ENCODE assay signal across 17 cellular contexts in genomic region chr4:108890491-108890890, GRCh38.
"Had no signal": no experiment of that assay in that cellular context is flagged by ENCODE, and none has a peak within 500 bp of the region (broad histone marks: within the 10 kb centered on the region; RNA-seq: fewer than 3 reads in every experiment).

No MANE protein-coding gene starts in this region.

- H3K27ac Mint-ChIP-seq: activated CD8-positive, alpha-beta T cell treated with anti-CD3 and anti-CD28 coated beads for 36 hours; activated naive CD4-positive, alpha-beta T cell treated with anti-CD3 and anti-CD28 coated beads, Interleukin-2, amount 50 U/mL, for 72 hours; natural killer cell; stimulated activated naive CD8-positive, alpha-beta T cell treated with anti-CD3 and anti-CD28 coated beads, Interleukin-15, amount 100 ng/mL, for 72 hours; T-helper 17 cell had no signal

- H3K36me3 Mint-ChIP-seq: activated naive CD4-positive, alpha-beta T cell treated with anti-CD3 and anti-CD28 coated beads, Interleukin-2, amount 50 U/mL, for 72 hours; natural killer cell had no signal

- ATAC-seq: activated CD8-positive, alpha-beta T cell treated with anti-CD3 and anti-CD28 coated beads for 36 hours; activated naive CD4-positive, alpha-beta T cell treated with anti-CD3 and anti-CD28 coated beads, Interleukin-2, amount 50 U/mL, for 72 hours; activated T-cell treated with anti-CD3 and anti-CD28 coated beads, Interleukin-2, amount 50 U/mL, for 4 hours; body of pancreas; left cardiac atrium; mucosa of descending colon; natural killer cell; sciatic nerve; stimulated activated naive CD8-positive, alpha-beta T cell treated with anti-CD3 and anti-CD28 coated beads, Interleukin-15, amount 100 ng/mL, for 72 hours; T-helper 17 cell; upper lobe of right lung had no signal

- H3K36me3 ChIP-seq: upper lobe of right lung had no signal

- H3K9me3 Mint-ChIP-seq: activated CD8-positive, alpha-beta T cell treated with anti-CD3 and anti-CD28 coated beads for 36 hours; activated naive CD4-positive, alpha-beta T cell treated with anti-CD3 and anti-CD28 coated beads, Interleukin-2, amount 50 U/mL, for 72 hours; activated T-cell treated with anti-CD3 and anti-CD28 coated beads, Interleukin-2, amount 50 U/mL, for 4 hours; natural killer cell; stimulated activated naive CD8-positive, alpha-beta T cell treated with anti-CD3 and anti-CD28 coated beads, Interleukin-15, amount 100 ng/mL, for 72 hours had no signal

- H3K27me3 Mint-ChIP-seq: activated CD8-positive, alpha-beta T cell treated with anti-CD3 and anti-CD28 coated beads for 36 hours; stimulated activated naive CD8-positive, alpha-beta T cell treated with anti-CD3 and anti-CD28 coated beads, Interleukin-15, amount 100 ng/mL, for 72 hours had no signal

- H3K4me1 Mint-ChIP-seq: natural killer cell; stimulated activated naive CD8-positive, alpha-beta T cell treated with anti-CD3 and anti-CD28 coated beads, Interleukin-15, amount 100 ng/mL, for 72 hours; T-helper 17 cell had no signal

- H3K4me1 ChIP-seq: body of pancreas, upper lobe of right lung had no signal

- H3K27ac ChIP-seq: body of pancreas, epithelial cell of prostate, upper lobe of right lung had no signal

- H3K4me3 ChIP-seq: body of pancreas, mucosa of descending colon, upper lobe of right lung had no signal

- DNase-seq: activated CD4-positive, alpha-beta T cell treated with anti-CD3 and anti-CD28 coated beads for 48 hours; activated CD8-positive, alpha-beta T cell treated with anti-CD3 and anti-CD28 coated beads for 36 hours; activated effector memory CD4-positive, alpha-beta T cell treated with anti-CD3 and anti-CD28 coated beads, Interleukin-2, amount 50 U/mL, for 16 hours; activated T-cell treated with anti-CD3 and anti-CD28 coated beads, Interleukin-2, amount 50 U/mL, for 4 hours; body of pancreas; central memory CD4-positive, alpha-beta T cell; effector memory CD4-positive, alpha-beta T cell; left cardiac atrium; mucosa of descending colon; natural killer cell; stimulated activated CD4-positive, alpha-beta T cell treated with anti-CD3 and anti-CD28 coated beads, Interleukin-1b, Interleukin-23, amount 100 ng/mL, for 48 hours; stimulated activated naive CD8-positive, alpha-beta T cell treated with anti-CD3 and anti-CD28 coated beads, Interleukin-15, amount 100 ng/mL, for 72 hours; T-helper 17 cell; upper lobe of right lung had no signal

- H3K9me3 ChIP-seq: body of pancreas, mucosa of descending colon, upper lobe of right lung had no signal

- H3K4me3 Mint-ChIP-seq: activated CD8-positive, alpha-beta T cell treated with anti-CD3 and anti-CD28 coated beads for 36 hours; activated T-cell treated with anti-CD3 and anti-CD28 coated beads, Interleukin-2, amount 50 U/mL, for 4 hours; natural killer cell; stimulated activated naive CD8-positive, alpha-beta T cell treated with anti-CD3 and anti-CD28 coated beads, Interleukin-15, amount 100 ng/mL, for 72 hours; T-helper 17 cell had no signal

- H3K27me3 ChIP-seq: body of pancreas, upper lobe of right lung had no signal
